ENCODE assay signal across 22 cellular contexts in the genomic region with DNA sequence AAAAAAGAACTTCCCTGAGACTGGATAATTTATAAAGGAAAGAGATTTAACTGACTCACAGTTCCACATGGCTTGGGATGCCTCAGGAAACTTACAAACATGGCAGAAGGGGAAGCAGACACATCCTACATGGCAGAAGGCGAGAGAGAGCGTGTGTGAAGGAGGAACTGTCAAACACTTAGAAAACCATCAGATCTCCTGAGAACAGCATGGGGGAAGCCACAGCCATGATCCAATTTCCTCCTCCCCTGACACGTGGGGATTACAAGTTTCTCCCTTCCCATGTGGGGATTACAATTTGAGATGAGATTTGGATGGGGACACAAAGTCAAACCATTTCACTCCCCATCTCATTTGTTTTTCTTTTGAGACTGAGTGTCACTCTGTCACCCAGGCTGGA. TPM values are rescaled to one million over a fixed set of nuclear protein-coding genes. Genes with fewer than 3 reads are reported as not detected.
"Had no signal": no experiment of that assay in that cellular context is flagged by ENCODE, and none has a peak within 500 bp of the region (broad histone marks: within the 10 kb centered on the region; RNA-seq: fewer than 3 reads in every experiment).

No MANE protein-coding gene starts in this region.

- H3K9me3 ChIP-seq: lower lobe of right lung, prostate gland, tibial artery, uterus had no signal

- H3K27ac Mint-ChIP-seq: activated naive CD4-positive, alpha-beta T cell treated with anti-CD3 and anti-CD28 coated beads for 36 hours; activated naive CD8-positive, alpha-beta T cell treated with anti-CD3 and anti-CD28 coated beads, Interleukin-2, amount 50 U/mL, for 24 hours; activated T-helper 2 cell treated with anti-CD3 and anti-CD28 coated beads, Interferon-gamma antibody, Interleukin-2, Interleukin-4, amounts not matched to agents 10 μg/mL and 5 μg/mL and 100 μg/mL, durations not matched to agents 14 hours and 24 hours and 36 hours; effector memory CD8-positive, alpha-beta T cell; nephron had no signal

- H3K27ac ChIP-seq: lower lobe of right lung, prostate gland, skin epidermis, tibial artery, uterus had no signal

- DNase-seq: activated CD4-positive, alpha-beta T cell treated with anti-CD3 and anti-CD28 coated beads, Interleukin-2, amount 50 U/mL, for 4 hours; activated naive CD4-positive, alpha-beta T cell treated with anti-CD3 and anti-CD28 coated beads for 36 hours; activated naive CD8-positive, alpha-beta T cell treated with anti-CD3 and anti-CD28 coated beads, Interleukin-2, amount 50 U/mL, for 24 hours; effector memory CD8-positive, alpha-beta T cell; foreskin melanocyte; head of caudate nucleus; left colon; lower lobe of right lung; occipital lobe; right cardiac atrium; stimulated activated CD4-positive, alpha-beta T cell treated with anti-CD3 and anti-CD28 coated beads, Interleukin-15, amount 100 ng/mL, for 24 hours; stimulated activated CD4-positive, alpha-beta T cell treated with anti-CD3 and anti-CD28 coated beads, Interleukin-4, amount 100 ng/mL, for 1 hour; stimulated activated naive CD4-positive, alpha-beta T cell; tibial artery; uterus had no signal

- H3K4me1 Mint-ChIP-seq: activated naive CD8-positive, alpha-beta T cell treated with anti-CD3 and anti-CD28 coated beads, Interleukin-2, amount 50 U/mL, for 24 hours; nephron had no signal

- H3K27me3 ChIP-seq: uterus had no signal

- H3K36me3 ChIP-seq: lower lobe of right lung, prostate gland, tibial artery, uterus had no signal

- H3K4me3 ChIP-seq: lower lobe of right lung, prostate gland, skin epidermis, tibial artery, uterus had no signal

- H3K4me3 Mint-ChIP-seq: activated naive CD4-positive, alpha-beta T cell treated with anti-CD3 and anti-CD28 coated beads for 36 hours; activated naive CD8-positive, alpha-beta T cell treated with anti-CD3 and anti-CD28 coated beads, Interleukin-2, amount 50 U/mL, for 24 hours; effector memory CD8-positive, alpha-beta T cell; nephron had no signal

- H3K9me3 Mint-ChIP-seq: activated naive CD4-positive, alpha-beta T cell treated with anti-CD3 and anti-CD28 coated beads for 36 hours; activated naive CD8-positive, alpha-beta T cell treated with anti-CD3 and anti-CD28 coated beads, Interleukin-2, amount 50 U/mL, for 24 hours; activated T-helper 2 cell treated with anti-CD3 and anti-CD28 coated beads, Interferon-gamma antibody, Interleukin-2, Interleukin-4, amounts not matched to agents 10 μg/mL and 5 μg/mL and 100 μg/mL, durations not matched to agents 14 hours and 24 hours and 36 hours; effector memory CD8-positive, alpha-beta T cell; nephron had no signal

- H3K4me1 ChIP-seq: lower lobe of right lung, prostate gland, tibial artery, uterus had no signal

RNA-seq across cellular contexts. Expression of a gene that starts 46.5 kb away (rescaled TPM):
- total RNA-seq: activated naive CD4-positive, alpha-beta T cell treated with anti-CD3 and anti-CD28 coated beads for 36 hours; activated T-helper 2 cell treated with anti-CD3 and anti-CD28 coated beads, Interferon-gamma antibody, Interleukin-2, Interleukin-4, amounts not matched to agents 10 μg/mL and 5 μg/mL and 100 μg/mL, durations not matched to agents 14 hours and 24 hours and 36 hours; fibroblast of lung had no signal
- polyA plus RNA-seq: aorta had no signal

RNA-seq across cellular contexts. Expression of a gene that starts 49.5 kb away (rescaled TPM):
- total RNA-seq: fibroblast of lung, left colon, occipital lobe, subcutaneous adipose tissue had no signal

RNA-seq across cellular contexts. Expression of a gene that starts 58.0 kb away (rescaled TPM):
- total RNA-seq: fibroblast of lung, occipital lobe, right cardiac atrium had no signal
- polyA plus RNA-seq: right cardiac atrium had no signal
